Comparison of ENCODE assay signal across 1 cellular context in the genomic region with DNA sequence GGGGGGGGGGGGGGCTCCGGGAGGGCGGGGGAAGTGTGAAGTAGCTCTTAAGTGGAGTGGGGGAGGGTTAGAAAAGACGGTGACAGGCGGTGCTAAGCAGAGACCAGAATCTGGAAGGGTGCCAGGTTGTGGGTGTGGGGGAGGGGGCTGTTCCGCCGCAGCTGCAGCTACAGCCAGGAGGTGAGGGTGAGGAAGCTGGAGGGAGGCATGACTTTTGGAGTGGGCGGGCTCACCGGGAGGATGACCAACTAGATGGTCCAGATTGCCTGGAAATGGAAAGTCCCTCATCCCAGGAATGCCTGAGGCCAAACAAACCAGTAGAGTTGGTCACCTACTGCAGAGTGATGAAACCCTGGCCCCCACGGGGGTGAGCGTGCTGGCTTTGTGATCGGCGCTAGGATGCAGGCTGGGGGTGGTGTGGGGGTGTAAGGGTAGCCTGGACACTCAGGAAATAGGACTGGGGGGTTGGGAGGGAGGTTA.
TF ChIP-seq lines count a peak whose summit lies in the region.

No MANE protein-coding gene starts in this region.

TF ChIP-seq in H1, 55 proteins besides CTCF, POLR2A, EP300 and RAD21 (continued from another document):
- TF ChIP-seq TCF12 (IDR thresholded peaks at IDR 0.05; ENCODE audit: low read depth, low read length) (peak; percentile 80; the same call in 1 of the 2 replicates), KDM1A (IDR thresholded peaks at IDR 0.05; ENCODE audit: borderline replicate concordance, low read length) (no peak), JUND (IDR thresholded peaks at IDR 0.05; ENCODE audit: low read length) (peak; percentile 21; the same call in 1 of the 2 replicates)
